ENCODE assay signal across 12 cellular contexts in the genomic region with DNA sequence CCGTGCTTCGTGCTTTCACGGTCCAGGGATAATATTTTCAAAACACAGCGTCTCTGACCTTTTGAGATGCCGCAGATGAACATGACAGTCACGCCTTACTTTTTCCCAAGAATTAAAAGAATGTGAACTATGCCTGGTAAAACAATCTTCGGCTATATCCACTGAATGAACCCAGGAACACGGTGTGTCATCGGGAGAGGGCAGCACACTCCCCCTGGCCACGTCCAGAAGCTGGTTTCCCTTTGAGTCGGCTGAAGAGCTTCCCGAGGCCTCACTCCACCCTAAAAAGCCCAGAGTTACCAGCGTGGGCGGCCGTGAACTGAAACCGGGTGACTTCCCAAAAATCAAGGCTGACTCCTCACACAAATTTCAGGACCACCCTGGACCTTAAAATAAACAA. TPM values are rescaled to one million over a fixed set of nuclear protein-coding genes. Genes with fewer than 3 reads are reported as not detected.
DNase-seq lines count a peak whose midpoint lies in the region; ATAC-seq and TF ChIP-seq lines count a peak whose summit lies in the region.
"Had no signal": no experiment of that assay in that cellular context is flagged by ENCODE, and none has a peak within 500 bp of the region (broad histone marks: within the 10 kb centered on the region; RNA-seq: fewer than 3 reads in every experiment).

No MANE protein-coding gene starts in this region.

- H3K4me1 ChIP-seq in RWPE2 (ENCODE audit: insufficient read depth, poor library complexity, severe bottlenecking): no peaks in the 10 kb centered on the region
- H3K4me1 ChIP-seq in parathyroid adenoma: no peaks in the 10 kb centered on the region

- H3K27ac Mint-ChIP-seq in glutamatergic neuron (ENCODE audit: unreplicated experiment): no peak overlapping the region
- H3K27ac Mint-ChIP-seq: activated B cell treated with CpG ODN at 0.5 μM for 24 hours; stimulated activated effector memory CD8-positive, alpha-beta T cell treated with anti-CD3 and anti-CD28 coated beads, Interleukin-12 subunit alpha, Interleukin-12 subunit beta, amount 100 ng/mL, for 72 hours had no signal

- DNase-seq in Daoy (ENCODE audit: low read depth) (peak; percentile 69), RWPE2 (ENCODE audit: low spot score) (no peak), fibroblast of pulmonary artery (ENCODE audit: low read depth) (peak; percentile 33), glutamatergic neuron (no peak), NCI-H1092 (lab: John Stamatoyannopoulos, UW) (no peak)
- no peak for DNase-seq in stimulated activated CD4-positive, alpha-beta T cell treated with anti-CD3 and anti-CD28 coated beads, Interleukin-4, amount 100 ng/mL, for 4 hours
- DNase-seq: activated B cell treated with CpG ODN at 0.5 μM for 24 hours had no signal

- no peak overlapping the region for H3K27ac ChIP-seq in RWPE2 (ENCODE audit: poor library complexity, severe bottlenecking)
- no peak overlapping the region for H3K27ac ChIP-seq in parathyroid adenoma
- H3K27ac ChIP-seq: neutrophil, RWPE1 had no signal

- H3K36me3 ChIP-seq in RWPE2 (ENCODE audit: low read depth): no peaks in the 10 kb centered on the region
- no peaks in the 10 kb centered on the region for H3K36me3 ChIP-seq in parathyroid adenoma (ENCODE audit: control insufficient read depth, insufficient read depth, low read length)
- H3K36me3 ChIP-seq: neutrophil had no signal

- H3K4me3 ChIP-seq in RWPE2 (ENCODE audit: severe bottlenecking) (no peak overlapping the region), fibroblast of pulmonary artery (replicated peaks; ENCODE audit: low read depth, low read length) (no peak overlapping the region), parathyroid adenoma (ENCODE audit: low read depth, low read length) (peak overlapping the region; percentile 27)

- no peaks in the 10 kb centered on the region for H3K9me3 ChIP-seq in RWPE2 (ENCODE audit: severe bottlenecking)
- no peaks in the 10 kb centered on the region for H3K9me3 ChIP-seq in parathyroid adenoma (ENCODE audit: control insufficient read depth, low read length)
- H3K9me3 ChIP-seq: neutrophil had no signal

- H3K9ac ChIP-seq in parathyroid adenoma: no peak overlapping the region

- peak overlapping the region; percentile 35 for H3K4me2 ChIP-seq in parathyroid adenoma (ENCODE audit: low read length)

- TF ChIP-seq CTCF in RWPE2 (IDR thresholded peaks at IDR 0.05; ENCODE audit: poor library complexity, severe bottlenecking) (no peak), fibroblast of pulmonary artery (IDR thresholded peaks at IDR 0.05; ENCODE audit: low read length, missing control alignments) (peak; percentile 17), parathyroid adenoma (IDR thresholded peaks at IDR 0.05) (no peak), glutamatergic neuron (IDR thresholded peaks at IDR 0.05; ENCODE audit: partially characterized antibody, unreplicated experiment) (no peak)

- no peak overlapping the region for H3K4me3 Mint-ChIP-seq in glutamatergic neuron (ENCODE audit: unreplicated experiment)
- H3K4me3 Mint-ChIP-seq: activated B cell treated with CpG ODN at 0.5 μM for 24 hours; stimulated activated effector memory CD8-positive, alpha-beta T cell treated with anti-CD3 and anti-CD28 coated beads, Interleukin-12 subunit alpha, Interleukin-12 subunit beta, amount 100 ng/mL, for 72 hours had no signal

- H2AFZ ChIP-seq in parathyroid adenoma: no peak overlapping the region

- H3K79me2 ChIP-seq in parathyroid adenoma: no peaks in the 10 kb centered on the region

- no peaks in the 10 kb centered on the region for H3K27me3 ChIP-seq in RWPE2 (ENCODE audit: insufficient read depth, poor library complexity, severe bottlenecking)
- no peaks in the 10 kb centered on the region for H3K27me3 ChIP-seq in parathyroid adenoma (ENCODE audit: control insufficient read depth, insufficient read depth, low read length)

- H3K27me3 Mint-ChIP-seq in glutamatergic neuron (ENCODE audit: unreplicated experiment): peaks cover 4% of the 10 kb centered on the region

- peak; percentile 89 for ATAC-seq in RWPE2 (ENCODE audit: low read depth)
- ATAC-seq in HG03175 (IDR thresholded peaks at IDR 0.05; ENCODE audit: unreplicated experiment): no peak
- ATAC-seq: stimulated activated effector memory CD8-positive, alpha-beta T cell treated with anti-CD3 and anti-CD28 coated beads, Interleukin-12 subunit alpha, Interleukin-12 subunit beta, amount 100 ng/mL, for 72 hours had no signal

- H3K36me3 Mint-ChIP-seq in glutamatergic neuron (ENCODE audit: unreplicated experiment): no peaks in the 10 kb centered on the region
- H3K36me3 Mint-ChIP-seq: stimulated activated effector memory CD8-positive, alpha-beta T cell treated with anti-CD3 and anti-CD28 coated beads, Interleukin-12 subunit alpha, Interleukin-12 subunit beta, amount 100 ng/mL, for 72 hours had no signal

- peaks cover 4% of the 10 kb centered on the region for H3K9me3 Mint-ChIP-seq in glutamatergic neuron (ENCODE audit: unreplicated experiment)
- H3K9me3 Mint-ChIP-seq: activated B cell treated with CpG ODN at 0.5 μM for 24 hours; stimulated activated effector memory CD8-positive, alpha-beta T cell treated with anti-CD3 and anti-CD28 coated beads, Interleukin-12 subunit alpha, Interleukin-12 subunit beta, amount 100 ng/mL, for 72 hours had no signal

- H3K4me1 Mint-ChIP-seq in glutamatergic neuron (ENCODE audit: low read depth, unreplicated experiment): peaks cover 17% of the 10 kb centered on the region
- H3K4me1 Mint-ChIP-seq: activated B cell treated with CpG ODN at 0.5 μM for 24 hours; stimulated activated effector memory CD8-positive, alpha-beta T cell treated with anti-CD3 and anti-CD28 coated beads, Interleukin-12 subunit alpha, Interleukin-12 subunit beta, amount 100 ng/mL, for 72 hours had no signal

RNA-seq across cellular contexts. Expression of gene SHISA2, which starts 22.9 kb away (rescaled TPM):
- 100 and 138 TPM in 2 replicates for total RNA-seq in Daoy (2014; rRNA removed; shearing (Covaris generic))
- 34.1 TPM for total RNA-seq in glutamatergic neuron (ENCODE audit: unreplicated experiment)
- total RNA-seq: activated B cell treated with CpG ODN at 0.5 μM for 24 hours had no signal

Comparison
In these comparisons a context has a peak if more than half of its experiments do, and no peak if none do; other contexts are left out.
1. DNase-seq: peak in Daoy (single experiment) and fibroblast of pulmonary artery (single experiment); none in RWPE2 (single experiment), glutamatergic neuron (single experiment), NCI-H1092 (single experiment) and stimulated activated CD4-positive, alpha-beta T cell treated with anti-CD3 and anti-CD28 coated beads, Interleukin-4, amount 100 ng/mL, for 4 hours (0 of 2).